ENCODE assay signal across 8 cellular contexts in genomic region chr10:30591249-30591670, GRCh38. TPM values are rescaled to one million over a fixed set of nuclear protein-coding genes. Genes with fewer than 3 reads are reported as not detected.
A peak's percentile ranks its signal among the peaks of the same experiment; 100 is the strongest.
DNase-seq lines count a peak whose midpoint lies in the region; ATAC-seq and TF ChIP-seq lines count a peak whose summit lies in the region.

No MANE protein-coding gene starts in this region.

- H3K9ac ChIP-seq in NT2/D1 (ENCODE audit: insufficient read length, low read depth) = no peak overlapping the region

- no peak overlapping the region for H3K4me2 ChIP-seq in osteoblast (ENCODE audit: insufficient read depth, low read length)

- no peaks in the 10 kb centered on the region for H3K36me3 Mint-ChIP-seq in activated T-cell treated with anti-CD3 and anti-CD28 coated beads, Interleukin-2, amount 50 U/mL, for 72 hours (ENCODE audit: insufficient read depth in 2 of 2)

- H3K36me3 ChIP-seq in NT2/D1 (ENCODE audit: insufficient read depth, insufficient read length, low read length) (no peaks in the 10 kb centered on the region), osteoblast (ENCODE audit: insufficient read depth, low read length) (no peaks in the 10 kb centered on the region)

- H3K9me3 Mint-ChIP-seq in activated T-cell treated with anti-CD3 and anti-CD28 coated beads, Interleukin-2, amount 50 U/mL, for 72 hours = no peaks in the 10 kb centered on the region

- TF ChIP-seq CTCF in GM20000 (IDR thresholded peaks at IDR 0.05; ENCODE audit: extremely low read depth, missing control alignments) (peak; percentile 46), fibroblast of villous mesenchyme (IDR thresholded peaks at IDR 0.05; ENCODE audit: insufficient read depth, low read depth, low read length) (peak; percentile 77), osteoblast (IDR thresholded peaks at IDR 0.05; ENCODE audit: extremely low read depth, low read depth, low read length) (peak; percentile 83)

- H3K27me3 ChIP-seq in NT2/D1 (ENCODE audit: insufficient read depth, insufficient read length) (peaks cover 3% of the 10 kb centered on the region), osteoblast (ENCODE audit: insufficient read depth, low read length) (peaks cover 10% of the 10 kb centered on the region)

- no peak overlapping the region for H3K4me3 Mint-ChIP-seq in activated T-cell treated with anti-CD3 and anti-CD28 coated beads, Interleukin-2, amount 50 U/mL, for 72 hours

- H3K27ac ChIP-seq in osteoblast (ENCODE audit: low read depth, low read length) = no peak overlapping the region

- ATAC-seq in activated T-cell treated with anti-CD3 and anti-CD28 coated beads, Interleukin-2, amount 50 U/mL, for 72 hours (replicated peaks in 1 of 2) = peak; percentile 54 to 62
- ATAC-seq in GM19463 (IDR thresholded peaks at IDR 0.05; ENCODE audit: unreplicated experiment) = no peak

- H3K4me1 ChIP-seq in NT2/D1 (ENCODE audit: insufficient read depth, insufficient read length) (peaks cover 2% of the 10 kb centered on the region), osteoblast (ENCODE audit: insufficient read depth, low read length) (no peaks in the 10 kb centered on the region)

- no peaks in the 10 kb centered on the region for H4K20me1 ChIP-seq in osteoblast (ENCODE audit: insufficient read depth, low read length)

- no peaks in the 10 kb centered on the region for H3K79me2 ChIP-seq in osteoblast (ENCODE audit: insufficient read depth, low read length)

- H3K27me3 Mint-ChIP-seq in activated T-cell treated with anti-CD3 and anti-CD28 coated beads, Interleukin-2, amount 50 U/mL, for 72 hours (ENCODE audit: low read depth) = peaks cover 19% of the 10 kb centered on the region

- H2AFZ ChIP-seq in osteoblast (ENCODE audit: low read length) = no peak overlapping the region

- no peak overlapping the region for H3K27ac Mint-ChIP-seq in activated T-cell treated with anti-CD3 and anti-CD28 coated beads, Interleukin-2, amount 50 U/mL, for 72 hours

- DNase-seq in CD1c-positive myeloid dendritic cell (ENCODE audit: extremely low spot score) (peak; percentile 68), GM20000 (ENCODE audit: low spot score) (peak; percentile 42), NT2/D1 (ENCODE audit: low read depth, low spot score) (peak; percentile 20), fibroblast of villous mesenchyme (ENCODE audit: low read depth) (peak; percentile 64), osteoblast (ENCODE audit: insufficient read length, low spot score, missing footprints) (no peak), NCI-H187 treated with DMSO at 0.1 percent for 48 hours (lab: John Stamatoyannopoulos, UW) (no peak)
- DNase-seq in activated T-cell treated with anti-CD3 and anti-CD28 coated beads, Interleukin-2, amount 50 U/mL, for 72 hours = peak; percentile 8 to 41

- peaks cover 4% of the 10 kb centered on the region for H3K4me1 Mint-ChIP-seq in activated T-cell treated with anti-CD3 and anti-CD28 coated beads, Interleukin-2, amount 50 U/mL, for 72 hours (ENCODE audit: low read depth)

- no peaks in the 10 kb centered on the region for H3K9me3 ChIP-seq in NT2/D1 (ENCODE audit: insufficient read depth, low read length)
- H3K9me3 ChIP-seq in osteoblast (ENCODE audit: low read depth, low read length) = no peaks in the 10 kb centered on the region

- no peak overlapping the region for H3K4me3 ChIP-seq in NT2/D1 (ENCODE audit: insufficient read length, low read depth)
- no peak overlapping the region for H3K4me3 ChIP-seq in fibroblast of villous mesenchyme (ENCODE audit: low read depth, low read length)
- no peak overlapping the region for H3K4me3 ChIP-seq in osteoblast (ENCODE audit: insufficient read depth, low read length)

RNA-seq across cellular contexts. Expression of gene LYZL2, which starts 38.3 kb away (rescaled TPM):
- total RNA-seq in activated T-cell treated with anti-CD3 and anti-CD28 coated beads, Interleukin-2, amount 50 U/mL, for 72 hours = not detected
- total RNA-seq in fibroblast of villous mesenchyme = not detected in 2 replicates
- not detected in 2 replicates for total RNA-seq in osteoblast

Comparison
In these comparisons a context has a peak if more than half of its experiments do, and no peak if none do; other contexts are left out.
1. DNase-seq: peak in CD1c-positive myeloid dendritic cell (single experiment), GM20000 (single experiment), NT2/D1 (single experiment), activated T-cell treated with anti-CD3 and anti-CD28 coated beads, Interleukin-2, amount 50 U/mL, for 72 hours (2 of 2) and fibroblast of villous mesenchyme (single experiment); none in osteoblast (single experiment) and NCI-H187 treated with DMSO at 0.1 percent for 48 hours (single experiment).
2. Peak in every context shown above with its lines, with median percentiles within 50 percentile points of each other: CTCF ChIP-seq.